17 cellular contexts compared by ENCODE assay signal in genomic region chr19:38781058-38781457, GRCh38. TPM values are rescaled to one million over a fixed set of nuclear protein-coding genes. Genes with fewer than 3 reads are reported as not detected.
"Had no signal": no experiment of that assay in that cellular context is flagged by ENCODE, and none has a peak within 500 bp of the region (broad histone marks: within the 10 kb centered on the region; RNA-seq: fewer than 3 reads in every experiment).

No MANE protein-coding gene starts in this region.

- H3K27ac ChIP-seq: sigmoid colon, upper lobe of right lung had no signal

- H3K4me1 ChIP-seq: sigmoid colon, upper lobe of right lung had no signal

- H3K4me3 ChIP-seq: sigmoid colon, spleen, upper lobe of right lung had no signal

- DNase-seq: activated naive CD4-positive, alpha-beta T cell treated with Interleukin-2 at 50 U/mL for 16 hours; effector memory CD4-positive, alpha-beta T cell; foreskin melanocyte; immature natural killer cell; midbrain; sigmoid colon; upper lobe of right lung had no signal

- H3K36me3 ChIP-seq: sigmoid colon, spleen, upper lobe of right lung had no signal

- ATAC-seq: activated T-helper 17 cell treated with anti-CD3 and anti-CD28 coated beads, Interleukin-2, amount 50 U/mL, for 72 hours; upper lobe of right lung had no signal

- H3K9me3 ChIP-seq: sigmoid colon, spleen, upper lobe of right lung had no signal

- H3K27me3 ChIP-seq: upper lobe of right lung had no signal

RNA-seq across cellular contexts. Expression of gene LGALS7, which starts 7.7 kb away (rescaled TPM):
- total RNA-seq: activated T-helper 17 cell treated with anti-CD3 and anti-CD28 coated beads, Interleukin-2, amount 50 U/mL, for 72 hours; aorta; fibroblast of lung; lung microvascular endothelial cell; myocyte; neural crest cell; osteocyte; pulmonary artery endothelial cell; sigmoid colon; upper lobe of right lung had no signal
- polyA plus RNA-seq: aorta, fibroblast of lung, immature natural killer cell, sigmoid colon had no signal

RNA-seq across cellular contexts. Expression of gene LGALS7B, which starts 7.9 kb away (rescaled TPM):
- total RNA-seq: activated T-helper 17 cell treated with anti-CD3 and anti-CD28 coated beads, Interleukin-2, amount 50 U/mL, for 72 hours; aorta; fibroblast of lung; lung microvascular endothelial cell; myocyte; neural crest cell; osteocyte; pulmonary artery endothelial cell had no signal
- polyA plus RNA-seq: aorta, immature natural killer cell had no signal

RNA-seq across cellular contexts. Expression of gene LGALS4, which starts 31.7 kb away (rescaled TPM):
- total RNA-seq: fibroblast of lung, lung microvascular endothelial cell, myocyte, osteocyte, pulmonary artery endothelial cell, temporal lobe had no signal
- polyA plus RNA-seq: fibroblast of lung, immature natural killer cell had no signal

RNA-seq across cellular contexts. Expression of gene CAPN12, which starts 36.8 kb away (rescaled TPM):
- total RNA-seq: myocyte, neural crest cell, osteocyte had no signal
